In the genomic region with DNA sequence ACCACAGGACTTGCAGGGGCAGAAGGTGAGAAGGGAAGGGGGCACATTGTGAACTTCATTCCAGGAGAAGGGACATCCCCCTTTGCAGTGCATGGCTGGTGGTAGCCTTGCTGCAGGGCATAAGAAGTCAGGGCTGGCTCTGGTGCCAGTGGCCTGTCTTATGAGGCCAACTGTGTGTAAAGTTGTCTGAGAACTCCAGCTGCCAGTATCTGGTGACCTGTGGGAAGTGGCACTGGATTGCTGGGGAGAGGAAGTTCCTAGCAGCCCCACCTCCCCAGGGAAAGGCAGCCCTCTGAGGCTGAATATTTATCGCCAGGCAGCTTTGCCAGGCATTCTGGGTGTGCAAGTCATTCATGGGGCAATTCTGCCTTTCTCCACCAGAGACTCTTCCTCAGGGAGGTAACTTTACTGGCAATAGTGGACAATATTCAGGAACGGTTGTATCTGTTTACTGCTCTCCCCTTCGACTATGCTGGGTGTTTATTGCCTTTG, we compare ENCODE assay signal across 1 cellular context.
TF ChIP-seq lines count a peak whose summit lies in the region.

No MANE protein-coding gene starts in this region.

TF ChIP-seq in A549, 52 proteins besides CTCF, POLR2A, EP300 and RAD21 (continued from another document):
- TF ChIP-seq, protein P1, sequence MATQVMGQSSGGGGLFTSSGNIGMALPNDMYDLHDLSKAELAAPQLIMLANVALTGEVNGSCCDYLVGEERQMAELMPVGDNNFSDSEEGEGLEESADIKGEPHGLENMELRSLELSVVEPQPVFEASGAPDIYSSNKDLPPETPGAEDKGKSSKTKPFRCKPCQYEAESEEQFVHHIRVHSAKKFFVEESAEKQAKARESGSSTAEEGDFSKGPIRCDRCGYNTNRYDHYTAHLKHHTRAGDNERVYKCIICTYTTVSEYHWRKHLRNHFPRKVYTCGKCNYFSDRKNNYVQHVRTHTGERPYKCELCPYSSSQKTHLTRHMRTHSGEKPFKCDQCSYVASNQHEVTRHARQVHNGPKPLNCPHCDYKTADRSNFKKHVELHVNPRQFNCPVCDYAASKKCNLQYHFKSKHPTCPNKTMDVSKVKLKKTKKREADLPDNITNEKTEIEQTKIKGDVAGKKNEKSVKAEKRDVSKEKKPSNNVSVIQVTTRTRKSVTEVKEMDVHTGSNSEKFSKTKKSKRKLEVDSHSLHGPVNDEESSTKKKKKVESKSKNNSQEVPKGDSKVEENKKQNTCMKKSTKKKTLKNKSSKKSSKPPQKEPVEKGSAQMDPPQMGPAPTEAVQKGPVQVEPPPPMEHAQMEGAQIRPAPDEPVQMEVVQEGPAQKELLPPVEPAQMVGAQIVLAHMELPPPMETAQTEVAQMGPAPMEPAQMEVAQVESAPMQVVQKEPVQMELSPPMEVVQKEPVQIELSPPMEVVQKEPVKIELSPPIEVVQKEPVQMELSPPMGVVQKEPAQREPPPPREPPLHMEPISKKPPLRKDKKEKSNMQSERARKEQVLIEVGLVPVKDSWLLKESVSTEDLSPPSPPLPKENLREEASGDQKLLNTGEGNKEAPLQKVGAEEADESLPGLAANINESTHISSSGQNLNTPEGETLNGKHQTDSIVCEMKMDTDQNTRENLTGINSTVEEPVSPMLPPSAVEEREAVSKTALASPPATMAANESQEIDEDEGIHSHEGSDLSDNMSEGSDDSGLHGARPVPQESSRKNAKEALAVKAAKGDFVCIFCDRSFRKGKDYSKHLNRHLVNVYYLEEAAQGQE (IDR thresholded peaks at IDR 0.05), result no peak
- TF ChIP-seq MAZ (IDR thresholded peaks at IDR 0.05; ENCODE audit: borderline replicate concordance, low read depth, low read length), result no peak
